1 cellular context compared by ENCODE assay signal in genomic region chr19:18464646-18465045, GRCh38.
TF ChIP-seq lines count a peak whose summit lies in the region.

No MANE protein-coding gene starts in this region.

TF ChIP-seq in liver, 16 proteins besides CTCF, POLR2A, EP300 and RAD21 (continued from another document):
- TF ChIP-seq, protein P1, sequence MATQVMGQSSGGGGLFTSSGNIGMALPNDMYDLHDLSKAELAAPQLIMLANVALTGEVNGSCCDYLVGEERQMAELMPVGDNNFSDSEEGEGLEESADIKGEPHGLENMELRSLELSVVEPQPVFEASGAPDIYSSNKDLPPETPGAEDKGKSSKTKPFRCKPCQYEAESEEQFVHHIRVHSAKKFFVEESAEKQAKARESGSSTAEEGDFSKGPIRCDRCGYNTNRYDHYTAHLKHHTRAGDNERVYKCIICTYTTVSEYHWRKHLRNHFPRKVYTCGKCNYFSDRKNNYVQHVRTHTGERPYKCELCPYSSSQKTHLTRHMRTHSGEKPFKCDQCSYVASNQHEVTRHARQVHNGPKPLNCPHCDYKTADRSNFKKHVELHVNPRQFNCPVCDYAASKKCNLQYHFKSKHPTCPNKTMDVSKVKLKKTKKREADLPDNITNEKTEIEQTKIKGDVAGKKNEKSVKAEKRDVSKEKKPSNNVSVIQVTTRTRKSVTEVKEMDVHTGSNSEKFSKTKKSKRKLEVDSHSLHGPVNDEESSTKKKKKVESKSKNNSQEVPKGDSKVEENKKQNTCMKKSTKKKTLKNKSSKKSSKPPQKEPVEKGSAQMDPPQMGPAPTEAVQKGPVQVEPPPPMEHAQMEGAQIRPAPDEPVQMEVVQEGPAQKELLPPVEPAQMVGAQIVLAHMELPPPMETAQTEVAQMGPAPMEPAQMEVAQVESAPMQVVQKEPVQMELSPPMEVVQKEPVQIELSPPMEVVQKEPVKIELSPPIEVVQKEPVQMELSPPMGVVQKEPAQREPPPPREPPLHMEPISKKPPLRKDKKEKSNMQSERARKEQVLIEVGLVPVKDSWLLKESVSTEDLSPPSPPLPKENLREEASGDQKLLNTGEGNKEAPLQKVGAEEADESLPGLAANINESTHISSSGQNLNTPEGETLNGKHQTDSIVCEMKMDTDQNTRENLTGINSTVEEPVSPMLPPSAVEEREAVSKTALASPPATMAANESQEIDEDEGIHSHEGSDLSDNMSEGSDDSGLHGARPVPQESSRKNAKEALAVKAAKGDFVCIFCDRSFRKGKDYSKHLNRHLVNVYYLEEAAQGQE (IDR thresholded peaks at IDR 0.05), result peak; percentile 58
- peak; percentile 76 for TF ChIP-seq SP1 (IDR thresholded peaks at IDR 0.05)
- TF ChIP-seq FOXA1 (IDR thresholded peaks at IDR 0.05), result peak; percentile 86
- peak; percentile 47 for TF ChIP-seq YY1 (IDR thresholded peaks at IDR 0.05)
- TF ChIP-seq NR2F2 (IDR thresholded peaks at IDR 0.05), result peak; percentile 43
- peak; percentile 91 for TF ChIP-seq FOXA2 (IDR thresholded peaks at IDR 0.05)
- no peak for TF ChIP-seq ZBTB33 (IDR thresholded peaks at IDR 0.05)
- no peak for TF ChIP-seq ATF3 (IDR thresholded peaks at IDR 0.05)
- no peak for TF ChIP-seq TAF1 (conservative IDR thresholded peaks at IDR 0.05)
- no peak for TF ChIP-seq HNF4G (IDR thresholded peaks at IDR 0.05)
- TF ChIP-seq, protein P2, sequence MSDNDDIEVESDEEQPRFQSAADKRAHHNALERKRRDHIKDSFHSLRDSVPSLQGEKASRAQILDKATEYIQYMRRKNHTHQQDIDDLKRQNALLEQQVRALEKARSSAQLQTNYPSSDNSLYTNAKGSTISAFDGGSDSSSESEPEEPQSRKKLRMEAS (IDR thresholded peaks at IDR 0.05), result peak; percentile 91
